ENCODE assay signal across 1 cellular context in genomic region chr4:146521543-146522097, GRCh38.
TF ChIP-seq lines count a peak whose summit lies in the region.

Gene SLC10A7 (minus strand): TSS chr4:146521940. CDS start chr4:146521717, 223 bp downstream.

TF ChIP-seq in HEK293, 187 proteins besides CTCF, POLR2A, EP300 and RAD21 (continued from another document):
- TF ChIP-seq PBX3 (CRISPR knock-in tag; IDR thresholded peaks at IDR 0.05) = no peak
- no peak for TF ChIP-seq ZNF501 (tag by site-specific recombination; IDR thresholded peaks at IDR 0.05)
TF ChIP-seq in HEK293: peak in this region for 14.
